ENCODE assay signal across 23 cellular contexts in the genomic region with DNA sequence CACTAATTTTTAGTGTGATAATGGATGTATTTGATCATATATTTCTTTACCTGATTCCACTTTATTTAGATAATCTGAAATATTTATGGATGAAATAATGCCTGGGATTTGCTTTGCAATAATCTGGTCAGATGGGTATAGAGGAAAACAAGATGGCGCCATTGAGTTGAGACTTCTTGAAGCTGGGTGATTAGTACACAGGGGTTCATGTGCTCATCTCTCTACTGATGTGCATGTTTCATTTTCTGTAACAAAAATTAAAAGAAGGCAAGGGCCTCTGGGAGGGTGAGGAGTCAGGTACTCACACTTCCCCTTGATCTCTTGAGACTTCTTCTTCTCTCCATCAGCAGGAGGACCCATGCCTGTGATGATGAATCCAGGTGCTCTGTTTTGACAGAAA.
"Had no signal": no experiment of that assay in that cellular context is flagged by ENCODE, and none has a peak within 500 bp of the region (broad histone marks: within the 10 kb centered on the region; RNA-seq: fewer than 3 reads in every experiment).

No MANE protein-coding gene starts in this region.

- H3K27me3 ChIP-seq: body of pancreas, hepatocyte, vagina had no signal

- H3K27ac ChIP-seq: body of pancreas, hepatocyte, vagina, VCaP had no signal

- H3K4me2 ChIP-seq: hepatocyte had no signal

- H3K9me3 Mint-ChIP-seq: activated CD4-positive, alpha-beta memory T cell treated with anti-CD3 and anti-CD28 coated beads for 36 hours; activated naive CD4-positive, alpha-beta T cell treated with anti-CD3 and anti-CD28 coated beads, Interleukin-2, amount 50 U/mL, for 24 hours; immature natural killer cell; mesothelial cell of epicardium; natural killer cell; T-helper 2 cell treated with Interferon-gamma antibody and Interleukin-4, amounts not matched to agents 5 μg/mL and 100 μg/mL, for 36 hours; type B pancreatic cell had no signal

- H3K79me2 ChIP-seq: hepatocyte had no signal

- ATAC-seq: activated CD4-positive, CD25-positive, alpha-beta regulatory T cell treated with anti-CD3 and anti-CD28 coated beads, Interleukin-2, amount 50 U/mL, for 24 hours; body of pancreas; natural killer cell had no signal

- H2AFZ ChIP-seq: hepatocyte had no signal

- H3K4me1 Mint-ChIP-seq: activated naive CD4-positive, alpha-beta T cell treated with anti-CD3 and anti-CD28 coated beads, Interleukin-2, amount 50 U/mL, for 24 hours; mesothelial cell of epicardium had no signal

- H3K4me3 ChIP-seq: body of pancreas, hepatocyte, lung, vagina had no signal

- H3K4me3 Mint-ChIP-seq: activated CD4-positive, alpha-beta memory T cell treated with anti-CD3 and anti-CD28 coated beads for 36 hours; activated naive CD4-positive, alpha-beta T cell treated with anti-CD3 and anti-CD28 coated beads, Interleukin-2, amount 50 U/mL, for 24 hours; immature natural killer cell; mesothelial cell of epicardium; natural killer cell; T-helper 2 cell treated with Interferon-gamma antibody and Interleukin-4, amounts not matched to agents 5 μg/mL and 100 μg/mL, for 36 hours; type B pancreatic cell had no signal

- H3K4me1 ChIP-seq: body of pancreas, vagina had no signal

- H3K27me3 Mint-ChIP-seq: activated CD4-positive, alpha-beta memory T cell treated with anti-CD3 and anti-CD28 coated beads for 36 hours; activated naive CD4-positive, alpha-beta T cell treated with anti-CD3 and anti-CD28 coated beads, Interleukin-2, amount 50 U/mL, for 24 hours; progenitor cell of endocrine pancreas; type B pancreatic cell had no signal

- H3K27ac Mint-ChIP-seq: activated CD4-positive, alpha-beta memory T cell treated with anti-CD3 and anti-CD28 coated beads for 36 hours; activated naive CD4-positive, alpha-beta T cell treated with anti-CD3 and anti-CD28 coated beads, Interleukin-2, amount 50 U/mL, for 24 hours; mesothelial cell of epicardium; T-helper 2 cell treated with Interferon-gamma antibody and Interleukin-4, amounts not matched to agents 5 μg/mL and 100 μg/mL, for 36 hours; type B pancreatic cell had no signal

- H3K9me3 ChIP-seq: body of pancreas, thoracic aorta, vagina had no signal

- DNase-seq: activated CD4-positive, alpha-beta memory T cell treated with anti-CD3 and anti-CD28 coated beads for 36 hours; activated effector memory CD4-positive, alpha-beta T cell treated with anti-CD3 and anti-CD28 coated beads, Interleukin-2, amount 50 U/mL, for 16 hours; anterior cingulate cortex; body of pancreas; dermis blood vessel endothelial cell; effector CD8-positive, alpha-beta T cell; foreskin melanocyte; immature natural killer cell; natural killer cell; retina; stimulated activated CD4-positive, alpha-beta T cell treated with anti-CD3 and anti-CD28 coated beads, Interleukin-2, amount 100 ng/mL, for 48 hours; stimulated activated naive CD4-positive, alpha-beta T cell treated with Interleukin-2 at 50 U/mL for 16 hours had no signal

- H3K36me3 ChIP-seq: thoracic aorta, vagina had no signal
